23 cellular contexts compared by ENCODE assay signal in the genomic region with DNA sequence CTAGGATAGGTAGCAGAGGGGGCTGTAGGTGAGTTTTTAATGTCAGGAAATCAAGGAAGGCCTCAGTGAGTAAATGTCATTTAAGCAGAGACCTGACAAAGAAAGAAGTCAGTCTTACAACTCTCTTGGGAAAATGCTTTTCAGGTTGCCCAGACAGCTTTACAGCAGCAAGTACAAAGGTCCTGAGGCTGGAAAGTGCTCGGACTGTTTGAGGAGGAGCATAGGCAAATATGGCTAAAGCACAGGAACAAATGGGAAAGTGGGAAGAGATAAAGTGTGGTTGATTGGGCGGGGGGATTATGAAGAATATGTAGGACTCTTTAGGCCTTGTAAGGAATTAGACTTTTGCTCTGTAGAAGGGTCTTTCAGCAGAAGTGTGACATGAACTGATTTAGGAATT.
"Had no signal": no experiment of that assay in that cellular context is flagged by ENCODE, and none has a peak within 500 bp of the region (broad histone marks: within the 10 kb centered on the region; RNA-seq: fewer than 3 reads in every experiment).

No MANE protein-coding gene starts in this region.

- H3K27me3 Mint-ChIP-seq: stimulated activated memory B cell treated with anti-CD40 and anti-IgM and Interleukin-4, amounts not matched to agents 10 μg/mL and 1 μg/mL and 100 μg/mL, for 72 hours; type B pancreatic cell had no signal

- H3K27ac Mint-ChIP-seq: natural killer cell; stimulated activated memory B cell treated with anti-CD40 and anti-IgM and Interleukin-4, amounts not matched to agents 10 μg/mL and 1 μg/mL and 100 μg/mL, for 72 hours; type B pancreatic cell had no signal

- H3K9me3 Mint-ChIP-seq: natural killer cell; stimulated activated memory B cell treated with anti-CD40 and anti-IgM and Interleukin-4, amounts not matched to agents 10 μg/mL and 1 μg/mL and 100 μg/mL, for 72 hours; type B pancreatic cell had no signal

- H3K36me3 ChIP-seq: esophagus muscularis mucosa, gastroesophageal sphincter, heart right ventricle, left lung, ovary, sigmoid colon, spleen, tibial artery had no signal

- H3K4me3 ChIP-seq: dorsolateral prefrontal cortex, esophagus muscularis mucosa, gastroesophageal sphincter, heart right ventricle, left lung, ovary, psoas muscle, sigmoid colon, spleen, testis, tibial artery had no signal

- H3K36me3 Mint-ChIP-seq: natural killer cell had no signal

- DNase-seq: dorsolateral prefrontal cortex; effector CD4-positive, alpha-beta T cell; foreskin keratinocyte; heart right ventricle; hypothalamus; left lung; natural killer cell; occipital lobe; ovary; posterior cingulate gyrus; psoas muscle; right cardiac atrium; sigmoid colon; spleen; stimulated activated CD4-positive, alpha-beta T cell treated with anti-CD3 and anti-CD28 coated beads, Interleukin-4, amount 100 ng/mL, for 4 hours; stimulated activated naive CD8-positive, alpha-beta T cell treated with anti-CD3 and anti-CD28 coated beads, Interleukin-15, Interleukin-2, amounts not matched to agents 100 U/mL and 50 U/mL, for 24 hours; substantia nigra; testis; tibial artery had no signal

- H3K27ac ChIP-seq: dorsolateral prefrontal cortex, esophagus muscularis mucosa, foreskin keratinocyte, gastroesophageal sphincter, heart right ventricle, left lung, ovary, psoas muscle, sigmoid colon, spleen, testis, tibial artery had no signal

- H3K27me3 ChIP-seq: dorsolateral prefrontal cortex, esophagus muscularis mucosa, foreskin keratinocyte, gastroesophageal sphincter, heart right ventricle, left lung, ovary, sigmoid colon, spleen, testis, tibial artery had no signal

- H3K4me3 Mint-ChIP-seq: natural killer cell; stimulated activated memory B cell treated with anti-CD40 and anti-IgM and Interleukin-4, amounts not matched to agents 10 μg/mL and 1 μg/mL and 100 μg/mL, for 72 hours; type B pancreatic cell had no signal

- H3K4me1 ChIP-seq: gastroesophageal sphincter, left lung, psoas muscle, sigmoid colon, tibial artery had no signal

- ATAC-seq: foreskin keratinocyte; gastroesophageal sphincter; heart right ventricle; left lung; natural killer cell; psoas muscle; right cardiac atrium; stimulated activated memory B cell treated with anti-CD40 and anti-IgM and Interleukin-4, amounts not matched to agents 10 μg/mL and 1 μg/mL and 100 μg/mL, for 72 hours; stimulated activated naive CD8-positive, alpha-beta T cell treated with anti-CD3 and anti-CD28 coated beads, Interleukin-15, Interleukin-2, amounts not matched to agents 100 U/mL and 50 U/mL, for 24 hours had no signal

- H3K9me3 ChIP-seq: esophagus muscularis mucosa, gastroesophageal sphincter, ovary, psoas muscle, sigmoid colon, testis, tibial artery had no signal
